Comparison of ENCODE assay signal across 1 cellular context in genomic region chr11:101914737-101915426, GRCh38.
TF ChIP-seq lines count a peak whose summit lies in the region.

Gene CEP126, plus strand, starts transcription at chr11:101915010. Its CDS starts 275 bp downstream, at chr11:101915285.

TF ChIP-seq in K562, 482 proteins besides CTCF, POLR2A, EP300 and RAD21 (continued from another document):
- TF ChIP-seq, protein P1, sequence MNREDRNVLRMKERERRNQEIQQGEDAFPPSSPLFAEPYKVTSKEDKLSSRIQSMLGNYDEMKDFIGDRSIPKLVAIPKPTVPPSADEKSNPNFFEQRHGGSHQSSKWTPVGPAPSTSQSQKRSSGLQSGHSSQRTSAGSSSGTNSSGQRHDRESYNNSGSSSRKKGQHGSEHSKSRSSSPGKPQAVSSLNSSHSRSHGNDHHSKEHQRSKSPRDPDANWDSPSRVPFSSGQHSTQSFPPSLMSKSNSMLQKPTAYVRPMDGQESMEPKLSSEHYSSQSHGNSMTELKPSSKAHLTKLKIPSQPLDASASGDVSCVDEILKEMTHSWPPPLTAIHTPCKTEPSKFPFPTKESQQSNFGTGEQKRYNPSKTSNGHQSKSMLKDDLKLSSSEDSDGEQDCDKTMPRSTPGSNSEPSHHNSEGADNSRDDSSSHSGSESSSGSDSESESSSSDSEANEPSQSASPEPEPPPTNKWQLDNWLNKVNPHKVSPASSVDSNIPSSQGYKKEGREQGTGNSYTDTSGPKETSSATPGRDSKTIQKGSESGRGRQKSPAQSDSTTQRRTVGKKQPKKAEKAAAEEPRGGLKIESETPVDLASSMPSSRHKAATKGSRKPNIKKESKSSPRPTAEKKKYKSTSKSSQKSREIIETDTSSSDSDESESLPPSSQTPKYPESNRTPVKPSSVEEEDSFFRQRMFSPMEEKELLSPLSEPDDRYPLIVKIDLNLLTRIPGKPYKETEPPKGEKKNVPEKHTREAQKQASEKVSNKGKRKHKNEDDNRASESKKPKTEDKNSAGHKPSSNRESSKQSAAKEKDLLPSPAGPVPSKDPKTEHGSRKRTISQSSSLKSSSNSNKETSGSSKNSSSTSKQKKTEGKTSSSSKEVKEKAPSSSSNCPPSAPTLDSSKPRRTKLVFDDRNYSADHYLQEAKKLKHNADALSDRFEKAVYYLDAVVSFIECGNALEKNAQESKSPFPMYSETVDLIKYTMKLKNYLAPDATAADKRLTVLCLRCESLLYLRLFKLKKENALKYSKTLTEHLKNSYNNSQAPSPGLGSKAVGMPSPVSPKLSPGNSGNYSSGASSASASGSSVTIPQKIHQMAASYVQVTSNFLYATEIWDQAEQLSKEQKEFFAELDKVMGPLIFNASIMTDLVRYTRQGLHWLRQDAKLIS (CRISPR knock-in tag; IDR thresholded peaks at IDR 0.05), result no peak
- TF ChIP-seq ELK1 (CRISPR knock-in tag; IDR thresholded peaks at IDR 0.05), result no peak
- TF ChIP-seq ZNF124 (CRISPR knock-in tag; IDR thresholded peaks at IDR 0.05), result no peak
- TF ChIP-seq HSF4 (CRISPR knock-in tag; IDR thresholded peaks at IDR 0.05; ENCODE audit: borderline replicate concordance), result no peak
- TF ChIP-seq MEF2D (tag; conservative IDR thresholded peaks at IDR 0.05; ENCODE audit: low read depth), result no peak
- TF ChIP-seq CBX8 (IDR thresholded peaks at IDR 0.05; ENCODE audit: borderline replicate concordance, extremely low read depth, low read depth, low read length, poor library complexity, severe bottlenecking), result no peak
- no peak for TF ChIP-seq SNIP1 (IDR thresholded peaks at IDR 0.05; ENCODE audit: low read depth)
- no peak for TF ChIP-seq ZNF764 (CRISPR knock-in tag; IDR thresholded peaks at IDR 0.05; ENCODE audit: low read depth)
- TF ChIP-seq PTBP1 (IDR thresholded peaks at IDR 0.05; ENCODE audit: low read depth, low read length), result no peak
- no peak for TF ChIP-seq HDGF (IDR thresholded peaks at IDR 0.05)
- TF ChIP-seq ZNF232 (CRISPR knock-in tag; IDR thresholded peaks at IDR 0.05), result no peak
- TF ChIP-seq DEAF1 (CRISPR knock-in tag; IDR thresholded peaks at IDR 0.05), result no peak
- 0 out of 2 replicates have a peak, but pooled peaks have one; percentile 22 for TF ChIP-seq ATF7 (IDR thresholded peaks at IDR 0.05)
- TF ChIP-seq RBBP5 (IDR thresholded peaks at IDR 0.05; ENCODE audit: borderline replicate concordance, insufficient read depth, low read length, poor library complexity, severe bottlenecking), result no peak
- TF ChIP-seq CTBP1 (IDR thresholded peaks at IDR 0.05; ENCODE audit: borderline replicate concordance), result peak; percentile 72; the same call in 1 of the 2 replicates
- TF ChIP-seq, protein P2, sequence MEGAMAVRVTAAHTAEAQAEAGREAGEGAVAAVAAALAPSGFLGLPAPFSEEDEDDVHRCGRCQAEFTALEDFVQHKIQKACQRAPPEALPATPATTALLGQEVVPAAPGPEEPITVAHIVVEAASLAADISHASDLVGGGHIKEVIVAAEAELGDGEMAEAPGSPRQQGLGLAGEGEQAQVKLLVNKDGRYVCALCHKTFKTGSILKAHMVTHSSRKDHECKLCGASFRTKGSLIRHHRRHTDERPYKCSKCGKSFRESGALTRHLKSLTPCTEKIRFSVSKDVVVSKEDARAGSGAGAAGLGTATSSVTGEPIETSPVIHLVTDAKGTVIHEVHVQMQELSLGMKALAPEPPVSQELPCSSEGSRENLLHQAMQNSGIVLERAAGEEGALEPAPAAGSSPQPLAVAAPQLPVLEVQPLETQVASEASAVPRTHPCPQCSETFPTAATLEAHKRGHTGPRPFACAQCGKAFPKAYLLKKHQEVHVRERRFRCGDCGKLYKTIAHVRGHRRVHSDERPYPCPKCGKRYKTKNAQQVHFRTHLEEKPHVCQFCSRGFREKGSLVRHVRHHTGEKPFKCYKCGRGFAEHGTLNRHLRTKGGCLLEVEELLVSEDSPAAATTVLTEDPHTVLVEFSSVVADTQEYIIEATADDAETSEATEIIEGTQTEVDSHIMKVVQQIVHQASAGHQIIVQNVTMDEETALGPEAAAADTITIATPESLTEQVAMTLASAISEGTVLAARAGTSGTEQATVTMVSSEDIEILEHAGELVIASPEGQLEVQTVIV (CRISPR knock-in tag; IDR thresholded peaks at IDR 0.05; ENCODE audit: borderline replicate concordance), result no peak
- TF ChIP-seq SIN3A (IDR thresholded peaks at IDR 0.05; ENCODE audit: borderline replicate concordance in 2 of 2, control insufficient read depth in 1 of 2, low read depth in 2 of 2, low read length in 2 of 2), result peak in 1 of 2 experiments; percentile 77; a peak in 1 of 4 replicates
- peak; percentile 76 for TF ChIP-seq NFYB (IDR thresholded peaks at IDR 0.05; ENCODE audit: extremely low read depth, insufficient read length)
- TF ChIP-seq ZFX (CRISPR knock-in tag; IDR thresholded peaks at IDR 0.05), result 0 out of 2 replicates have a peak, but pooled peaks have one; percentile 21
- TF ChIP-seq HDAC1 (IDR thresholded peaks at IDR 0.05), result peak in 1 of 2 experiments; percentile 95; a peak in 2 of 4 replicates
- no peak for TF ChIP-seq FOXA3 (CRISPR knock-in tag; conservative IDR thresholded peaks at IDR 0.05 in 1 of 2, IDR thresholded peaks at IDR 0.05 in 1 of 2)
- TF ChIP-seq, protein P3, sequence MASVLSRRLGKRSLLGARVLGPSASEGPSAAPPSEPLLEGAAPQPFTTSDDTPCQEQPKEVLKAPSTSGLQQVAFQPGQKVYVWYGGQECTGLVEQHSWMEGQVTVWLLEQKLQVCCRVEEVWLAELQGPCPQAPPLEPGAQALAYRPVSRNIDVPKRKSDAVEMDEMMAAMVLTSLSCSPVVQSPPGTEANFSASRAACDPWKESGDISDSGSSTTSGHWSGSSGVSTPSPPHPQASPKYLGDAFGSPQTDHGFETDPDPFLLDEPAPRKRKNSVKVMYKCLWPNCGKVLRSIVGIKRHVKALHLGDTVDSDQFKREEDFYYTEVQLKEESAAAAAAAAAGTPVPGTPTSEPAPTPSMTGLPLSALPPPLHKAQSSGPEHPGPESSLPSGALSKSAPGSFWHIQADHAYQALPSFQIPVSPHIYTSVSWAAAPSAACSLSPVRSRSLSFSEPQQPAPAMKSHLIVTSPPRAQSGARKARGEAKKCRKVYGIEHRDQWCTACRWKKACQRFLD (CRISPR knock-in tag; IDR thresholded peaks at IDR 0.05), result no peak
- no peak for TF ChIP-seq PCBP2 (IDR thresholded peaks at IDR 0.05; ENCODE audit: low read depth, low read length, poor library complexity, severe bottlenecking)
- no peak for TF ChIP-seq BRD4 (IDR thresholded peaks at IDR 0.05)
- TF ChIP-seq TEAD4 (IDR thresholded peaks at IDR 0.05; ENCODE audit: low read length), result no peak
- no peak for TF ChIP-seq TEAD4 (CRISPR knock-in tag; IDR thresholded peaks at IDR 0.05; ENCODE audit: borderline replicate concordance)
- TF ChIP-seq SAFB2 (IDR thresholded peaks at IDR 0.05; ENCODE audit: borderline replicate concordance, low read depth, low read length, severe bottlenecking), result no peak
- no peak for TF ChIP-seq DLX4 (CRISPR knock-in tag; IDR thresholded peaks at IDR 0.05)
- no peak for TF ChIP-seq KLF6 (CRISPR knock-in tag; IDR thresholded peaks at IDR 0.05; ENCODE audit: borderline replicate concordance)
- TF ChIP-seq TAF15 (IDR thresholded peaks at IDR 0.05; ENCODE audit: low read depth, low read length), result no peak
- TF ChIP-seq HMGN3 (IDR thresholded peaks at IDR 0.05; ENCODE audit: borderline replicate concordance, extremely low read depth, insufficient read length, low read depth, low read length), result no peak
- TF ChIP-seq MTA3 (IDR thresholded peaks at IDR 0.05; ENCODE audit: borderline replicate concordance), result 0 out of 2 replicates have a peak, but pooled peaks have one; percentile 39
- TF ChIP-seq ZNF77 (CRISPR knock-in tag; IDR thresholded peaks at IDR 0.05), result no peak
- TF ChIP-seq, protein P4, sequence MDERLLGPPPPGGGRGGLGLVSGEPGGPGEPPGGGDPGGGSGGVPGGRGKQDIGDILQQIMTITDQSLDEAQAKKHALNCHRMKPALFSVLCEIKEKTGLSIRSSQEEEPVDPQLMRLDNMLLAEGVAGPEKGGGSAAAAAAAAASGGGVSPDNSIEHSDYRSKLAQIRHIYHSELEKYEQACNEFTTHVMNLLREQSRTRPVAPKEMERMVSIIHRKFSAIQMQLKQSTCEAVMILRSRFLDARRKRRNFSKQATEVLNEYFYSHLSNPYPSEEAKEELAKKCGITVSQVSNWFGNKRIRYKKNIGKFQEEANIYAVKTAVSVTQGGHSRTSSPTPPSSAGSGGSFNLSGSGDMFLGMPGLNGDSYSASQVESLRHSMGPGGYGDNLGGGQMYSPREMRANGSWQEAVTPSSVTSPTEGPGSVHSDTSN (CRISPR knock-in tag; IDR thresholded peaks at IDR 0.05; ENCODE audit: low read depth), result no peak
- TF ChIP-seq, protein P4 (tag; conservative IDR thresholded peaks at IDR 0.05; ENCODE audit: low read depth), result no peak
- no peak for TF ChIP-seq ZNF445 (CRISPR knock-in tag; IDR thresholded peaks at IDR 0.05; ENCODE audit: low read depth)
- no peak for TF ChIP-seq RBM15 (IDR thresholded peaks at IDR 0.05; ENCODE audit: insufficient read depth, low read length)
- TF ChIP-seq TFAP4 (CRISPR knock-in tag; IDR thresholded peaks at IDR 0.05; ENCODE audit: borderline replicate concordance), result peak; percentile 48; the same call in 1 of the 2 replicates
- TF ChIP-seq ETV5 (CRISPR knock-in tag; IDR thresholded peaks at IDR 0.05; ENCODE audit: low read depth), result no peak
- TF ChIP-seq LCOR (CRISPR knock-in tag; IDR thresholded peaks at IDR 0.05), result no peak
- no peak for TF ChIP-seq TCFL5 (CRISPR knock-in tag; conservative IDR thresholded peaks at IDR 0.05)
- no peak for TF ChIP-seq ZC3H4 (CRISPR knock-in tag; IDR thresholded peaks at IDR 0.05; ENCODE audit: borderline replicate concordance)
- 0 out of 2 replicates have a peak, but pooled peaks have one; percentile 3 for TF ChIP-seq EP400 (IDR thresholded peaks at IDR 0.05)
- TF ChIP-seq SREBF2 (CRISPR knock-in tag; IDR thresholded peaks at IDR 0.05), result no peak
- 0 out of 4 replicates have a peak, but pooled peaks of 1 of the 2 experiments have one; percentile 40 for TF ChIP-seq UBTF (IDR thresholded peaks at IDR 0.05; ENCODE audit: borderline replicate concordance in 1 of 2, low read depth in 2 of 2, low read length in 2 of 2)
